In genomic region chr3:128725932-128726690, GRCh38 we compare ENCODE assay signal across 8 cellular contexts. TPM values are rescaled to one million over a fixed set of nuclear protein-coding genes. Genes with fewer than 3 reads are reported as not detected.
DNase-seq lines count a peak whose midpoint lies in the region; ATAC-seq and TF ChIP-seq lines count a peak whose summit lies in the region.

RAB7A (plus strand) TSS chr3:128726183; CDS start chr3:128795368, 69,185 bp downstream.

- TF ChIP-seq POLR2A in GM10847 (IDR thresholded peaks at IDR 0.05; ENCODE audit: extremely low read depth, insufficient read length) (peak; percentile 68), ovary (IDR thresholded peaks at IDR 0.05) (peak; percentile 91), thyroid gland (IDR thresholded peaks at IDR 0.05) (peak; percentile 91 to 93)

- no peaks in the 10 kb centered on the region for H3K27me3 ChIP-seq in SU-DHL-6 (ENCODE audit: low read length)
- no peaks in the 10 kb centered on the region for H3K27me3 ChIP-seq in ovary
- H3K27me3 ChIP-seq in thyroid gland: no peaks in the 10 kb centered on the region

- peak within 1 kb of the TSS; percentile 90 for H3K9ac ChIP-seq in SU-DHL-6 (ENCODE audit: low read length)

- peaks cover 51% of the 10 kb centered on the region for H3K79me2 ChIP-seq in SU-DHL-6 (ENCODE audit: insufficient read depth, low read length)

- peaks cover 22% of the 10 kb centered on the region for H4K20me1 ChIP-seq in SU-DHL-6 (ENCODE audit: low read depth, low read length)

- no peaks in the 10 kb centered on the region for H3K9me2 ChIP-seq in SU-DHL-6 (replicated peaks; ENCODE audit: insufficient read depth, low read length)

- peak within 1 kb of the TSS; percentile 39 for H2AFZ ChIP-seq in SU-DHL-6 (ENCODE audit: low read depth, low read length, severe bottlenecking)

- H3K36me3 Mint-ChIP-seq in activated naive CD8-positive, alpha-beta T cell treated with anti-CD3 and anti-CD28 coated beads, Interleukin-2, amount 10 ng/mL, durations not matched to agents 7 days and 5 days: peaks cover 11% of the 10 kb centered on the region

- peaks cover 2% of the 10 kb centered on the region for H3K27me3 Mint-ChIP-seq in activated naive CD8-positive, alpha-beta T cell treated with anti-CD3 and anti-CD28 coated beads, Interleukin-2, amount 10 ng/mL, durations not matched to agents 7 days and 5 days

- peak within 1 kb of the TSS; percentile 93 for H3K27ac Mint-ChIP-seq in activated naive CD8-positive, alpha-beta T cell treated with anti-CD3 and anti-CD28 coated beads, Interleukin-2, amount 10 ng/mL, durations not matched to agents 7 days and 5 days

- H3F3A ChIP-seq in SU-DHL-6 (ENCODE audit: insufficient read depth): peaks cover 3% of the 10 kb centered on the region; the same call in 1 of the 2 replicates

- H3K4me3 ChIP-seq in SU-DHL-6 (ENCODE audit: insufficient read depth, low read length, poor library complexity, severe bottlenecking) (peak within 1 kb of the TSS; percentile 86), ovary (peak within 1 kb of the TSS; percentile 85), thyroid gland (replicated peaks in 1 of 3) (peak within 1 kb of the TSS; percentile 49 to 100 (median 97))

- peaks cover 42% of the 10 kb centered on the region for H3K4me1 Mint-ChIP-seq in activated naive CD8-positive, alpha-beta T cell treated with anti-CD3 and anti-CD28 coated beads, Interleukin-2, amount 10 ng/mL, durations not matched to agents 7 days and 5 days

- peak within 1 kb of the TSS; percentile 80 for H3K4me2 ChIP-seq in SU-DHL-6 (ENCODE audit: low read depth, low read length, poor library complexity, severe bottlenecking)

- TF ChIP-seq CTCF in SU-DHL-6 (IDR thresholded peaks at IDR 0.05; ENCODE audit: insufficient read depth, low read length, poor library complexity, severe bottlenecking) (no peak), ovary (IDR thresholded peaks at IDR 0.05) (peak in 1 of 3 donors; percentile 12), thyroid gland (IDR thresholded peaks at IDR 0.05) (peak in 1 of 6 experiments; percentile 7)

- H3K27ac ChIP-seq in SU-DHL-6 (ENCODE audit: low read depth, low read length): peak within 1 kb of the TSS; percentile 39
- peak within 1 kb of the TSS; percentile 78 to 94 for H3K27ac ChIP-seq in ovary
- H3K27ac ChIP-seq in thyroid gland: peak within 1 kb of the TSS; percentile 86 to 97 (median 97)

- no peaks in the 10 kb centered on the region for H3K9me3 Mint-ChIP-seq in activated naive CD8-positive, alpha-beta T cell treated with anti-CD3 and anti-CD28 coated beads, Interleukin-2, amount 10 ng/mL, durations not matched to agents 7 days and 5 days

- H3K36me3 ChIP-seq in SU-DHL-6 (ENCODE audit: low read length) (no peaks in the 10 kb centered on the region), ovary (no peaks in the 10 kb centered on the region), thyroid gland (peaks cover 0 to 4% of the 10 kb centered on the region in 2 donors)

- H3K4me3 Mint-ChIP-seq in activated naive CD8-positive, alpha-beta T cell treated with anti-CD3 and anti-CD28 coated beads, Interleukin-2, amount 10 ng/mL, durations not matched to agents 7 days and 5 days: peak within 1 kb of the TSS; percentile 96

- H3K4me1 ChIP-seq in ovary (ENCODE audit: insufficient read depth) (peaks cover 9% of the 10 kb centered on the region), thyroid gland (peaks cover 31 to 37% of the 10 kb centered on the region in 2 donors)

- WGBS in ovary, 3 donors: 0% methylated on average over 45 to 71 of the region's 71 CpGs
- WGBS in thyroid gland, 2 donors: 0 to 1% methylated on average over 7 to 23 of the region's 71 CpGs

- TF ChIP-seq EP300 in ovary (IDR thresholded peaks at IDR 0.05): peak; percentile 94

- POLR2A ChIA-PET in activated naive CD8-positive, alpha-beta T cell treated with anti-CD3 and anti-CD28 coated beads, Interleukin-2, amount 10 ng/mL, durations not matched to agents 7 days and 5 days (lab: Charles Lee): interaction anchor here (1.0 to 2.5 kb wide), 5 partner anchors 14 to 78 kb away, joined by 3 to 9 read pairs (median 3); no protein-coding TSS in a partner anchor

- intact Hi-C loops in head of caudate nucleus (cut with DNase I) (loop anchor here (2.0 to 5.0 kb wide), 3 partner anchors 45 to 153 kb away; partner anchors contain the start of gene ACAD9), ovary (cut with DNase I) (loop anchor here in 1 of 4 donors (5.0 kb wide), 1 partner anchor 44 kb away; no protein-coding TSS in a partner anchor), thyroid gland (cut with DNase I) (loop anchor here (10.0 kb wide), 1 partner anchor 69 kb away; no protein-coding TSS in a partner anchor)

- H3K9me3 ChIP-seq in SU-DHL-6 (ENCODE audit: insufficient read depth, low read length): no peaks in the 10 kb centered on the region
- H3K9me3 ChIP-seq in ovary: no peaks in the 10 kb centered on the region
- H3K9me3 ChIP-seq in thyroid gland: no peaks in the 10 kb centered on the region

- DNase-seq in NCI-H128 (lab: John Stamatoyannopoulos, UW; ENCODE audit: unreplicated experiment) (peak; percentile 95), head of caudate nucleus (peak; percentile 95 to 99 (median 98)), ovary (peak; percentile 97 to 99 (median 98)), thyroid gland (peak; percentile 98 to 99)
- peak; percentile 97 for DNase-seq in activated naive CD8-positive, alpha-beta T cell treated with anti-CD3 and anti-CD28 coated beads, Interleukin-2, amount 10 ng/mL, durations not matched to agents 7 days and 5 days

- ATAC-seq in HG02678 (IDR thresholded peaks at IDR 0.05; ENCODE audit: unreplicated experiment): peak; percentile 95
- ATAC-seq in activated naive CD8-positive, alpha-beta T cell treated with anti-CD3 and anti-CD28 coated beads, Interleukin-2, amount 10 ng/mL, durations not matched to agents 7 days and 5 days (ENCODE audit: low read depth): peak; percentile 96

RNA-seq across cellular contexts. Expression of gene RAB7A, which starts in this region (rescaled TPM):
- total RNA-seq in activated naive CD8-positive, alpha-beta T cell treated with anti-CD3 and anti-CD28 coated beads, Interleukin-2, amount 10 ng/mL, durations not matched to agents 7 days and 5 days: 100 to 1,000 TPM; 197 to 199 TPM
- total RNA-seq in ovary (100 to 1,000 TPM in 5 of 7 donors, 10 to 100 TPM in 2; 70.1 to 253 (median 213) TPM), thyroid gland (100 to 1,000 TPM in 3 of 4 donors, 10 to 100 TPM in 1; 98.9 to 114 (median 110) TPM)
- polyA plus RNA-seq in ovary: 100 to 1,000 TPM; 136 to 320 TPM

Comparison
In these comparisons a context has a peak if more than half of its experiments do, and no peak if none do; other contexts are left out.
1. Peak in every context shown above with its lines: DNase-seq, ATAC-seq, H3K4me3 ChIP-seq and H3K27ac ChIP-seq.
2. H3K27ac ChIP-seq: peak in every context shown above with its lines; median percentile 97 in thyroid gland; 86 in ovary; 39 in SU-DHL-6.